Comparison of ENCODE assay signal across 22 cellular contexts in the genomic region with DNA sequence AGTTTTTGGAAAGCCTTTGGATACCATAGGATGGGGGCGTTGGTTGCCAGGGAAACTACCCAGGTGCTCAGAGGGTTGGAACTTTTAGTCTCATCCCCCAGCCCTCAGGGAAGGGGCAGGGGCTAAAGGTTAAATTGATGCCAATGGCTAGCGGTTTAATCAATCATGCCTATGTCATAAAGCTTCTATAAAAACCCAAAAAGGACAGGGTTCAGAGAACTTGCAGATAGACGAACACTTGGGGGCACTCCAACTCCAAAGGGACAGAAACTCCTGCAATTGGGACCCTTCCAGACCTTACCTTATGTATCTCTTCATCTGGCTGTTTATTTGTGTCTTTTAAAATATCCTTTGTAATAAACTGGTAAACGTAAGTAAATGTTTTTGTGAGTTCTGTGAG. TPM values are rescaled to one million over a fixed set of nuclear protein-coding genes. Genes with fewer than 3 reads are reported as not detected.
DNase-seq lines count a peak whose midpoint lies in the region; ATAC-seq and TF ChIP-seq lines count a peak whose summit lies in the region.
"Had no signal": no experiment of that assay in that cellular context is flagged by ENCODE, and none has a peak within 500 bp of the region (broad histone marks: within the 10 kb centered on the region; RNA-seq: fewer than 3 reads in every experiment).

No MANE protein-coding gene starts in this region.

- H3K9me3 ChIP-seq in OCI-LY1 (ENCODE audit: low read length): no peaks in the 10 kb centered on the region
- H3K9me3 ChIP-seq: upper lobe of left lung had no signal

- no peaks in the 10 kb centered on the region for H3F3A ChIP-seq in OCI-LY1 (ENCODE audit: insufficient read depth, low read length)

- DNase-seq in DMS 273 (lab: John Stamatoyannopoulos, UW; ENCODE audit: unreplicated experiment) (peak; percentile 35), DMS 273 treated with DMSO at 0.1 percent for 48 hours (lab: John Stamatoyannopoulos, UW) (no peak), G401 (ENCODE audit: low spot score) (peak; percentile 39), erythroblast (lab: John Stamatoyannopoulos, UW) (peak; percentile 3 to 7), NCI-H187 treated with DMSO at 0.1 percent for 48 hours (lab: John Stamatoyannopoulos, UW) (no peak)
- DNase-seq: activated CD4-positive, alpha-beta T cell treated with anti-CD3 and anti-CD28 coated beads for 36 hours; activated effector memory CD4-positive, alpha-beta T cell treated with Interleukin-2 at 50 U/mL for 16 hours; amniotic stem cell; COR-L47; NCI-H2081 treated with DMSO at 0.1 percent for 48 hours; NCI-H774; stimulated activated CD4-positive, alpha-beta T cell treated with anti-CD3 and anti-CD28 coated beads, Interleukin-2, amount 100 ng/mL, for 48 hours; SW 1271; upper lobe of left lung had no signal

- no peak overlapping the region for H3K4me2 ChIP-seq in OCI-LY1 (ENCODE audit: low read length)

- no peaks in the 10 kb centered on the region for H3K27me3 ChIP-seq in OCI-LY1 (ENCODE audit: insufficient read depth, low read length)
- H3K27me3 ChIP-seq: cardiac muscle cell, upper lobe of left lung had no signal

- TF ChIP-seq POLR2A in erythroblast (IDR thresholded peaks at IDR 0.05; ENCODE audit: low read length) (no peak), GM18505 (IDR thresholded peaks at IDR 0.05; ENCODE audit: borderline replicate concordance, extremely low read depth, insufficient read depth, insufficient read length) (no peak)

- H4K20me1 ChIP-seq in OCI-LY1 (ENCODE audit: insufficient read depth, low read length): no peaks in the 10 kb centered on the region

- peak; percentile 20; the same call in 1 of the 2 replicates for TF ChIP-seq CTCF in OCI-LY1 (IDR thresholded peaks at IDR 0.05; ENCODE audit: low read length)

- no peak overlapping the region for H3K27ac ChIP-seq in OCI-LY1 (ENCODE audit: low read depth, low read length, poor library complexity, severe bottlenecking)
- H3K27ac ChIP-seq: 22Rv1, cardiac muscle cell, RWPE1, upper lobe of left lung had no signal

- ATAC-seq in GM21515 (IDR thresholded peaks at IDR 0.05; ENCODE audit: unreplicated experiment) (no peak), GM18505 (IDR thresholded peaks at IDR 0.05; ENCODE audit: unreplicated experiment) (no peak)
- ATAC-seq: activated CD4-positive, alpha-beta T cell treated with anti-CD3 and anti-CD28 coated beads for 36 hours; GM12878; natural killer cell treated with Interleukin-12 subunit alpha and Interleukin-12 subunit beta and Interleukin-15 and Interleukin-18, amount 100 ng/mL, for 72 hours had no signal

- no peaks in the 10 kb centered on the region for H3K4me1 ChIP-seq in OCI-LY1 (ENCODE audit: insufficient read depth, low read length, severe bottlenecking)
- H3K4me1 ChIP-seq: upper lobe of left lung had no signal

- no peak overlapping the region for H2AFZ ChIP-seq in OCI-LY1 (ENCODE audit: low read length)

- H3K9ac ChIP-seq in OCI-LY1 (ENCODE audit: low read length): no peak overlapping the region

- no peaks in the 10 kb centered on the region for H3K36me3 ChIP-seq in OCI-LY1 (ENCODE audit: insufficient read depth, low read length)
- H3K36me3 ChIP-seq: cardiac muscle cell, upper lobe of left lung had no signal

- in situ Hi-C loops in G401 (cut with HindIII; ENCODE audit: low sequenced_read_pairs): no loop called here

- no peaks in the 10 kb centered on the region for H3K79me2 ChIP-seq in OCI-LY1 (ENCODE audit: insufficient read depth, low read length)

- no peak overlapping the region for H3K4me3 ChIP-seq in OCI-LY1 (ENCODE audit: low read depth, low read length, poor library complexity, severe bottlenecking)
- H3K4me3 ChIP-seq: cardiac muscle cell, GM12878, upper lobe of left lung had no signal

- H3K9me2 ChIP-seq in OCI-LY1 (ENCODE audit: low read depth, low read length): no peaks in the 10 kb centered on the region

RNA-seq across cellular contexts. Expression of a gene that starts 30.0 kb away (rescaled TPM):
- total RNA-seq in G401 (2014; rRNA removed; shearing (Covaris generic)): not detected in 2 replicates
- total RNA-seq: natural killer cell treated with Interleukin-12 subunit alpha and Interleukin-12 subunit beta and Interleukin-15 and Interleukin-18, amount 100 ng/mL, for 72 hours had no signal

Comparison
In these comparisons a context has a peak if more than half of its experiments do, and no peak if none do; other contexts are left out.
1. DNase-seq: peak in DMS 273 (single experiment), G401 (single experiment) and erythroblast (2 of 2); none in DMS 273 treated with DMSO at 0.1 percent for 48 hours (single experiment) and NCI-H187 treated with DMSO at 0.1 percent for 48 hours (single experiment).